In the genomic region with DNA sequence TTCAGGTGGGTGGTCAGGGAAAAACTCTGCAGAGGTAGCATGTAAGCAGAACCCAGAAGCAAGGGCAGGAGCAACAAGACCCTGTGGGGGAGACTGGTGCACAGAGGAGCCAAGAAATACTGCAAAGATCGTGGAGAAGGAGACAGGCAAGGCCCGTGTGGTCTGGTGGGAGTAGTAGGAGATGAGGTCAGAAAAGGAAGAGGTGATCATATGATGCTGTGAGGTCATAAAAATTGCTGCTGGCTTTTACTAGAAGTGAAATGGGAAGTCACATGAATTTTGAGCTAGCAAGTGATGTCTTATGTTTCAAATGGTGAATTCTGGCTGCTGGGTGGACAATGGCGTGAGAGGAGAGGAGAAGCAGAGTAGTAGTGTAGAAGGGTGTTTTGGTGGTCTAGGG, we compare ENCODE assay signal across 17 cellular contexts.
DNase-seq lines count a peak whose midpoint lies in the region; TF ChIP-seq lines count a peak whose summit lies in the region.
"Had no signal": no experiment of that assay in that cellular context is flagged by ENCODE, and none has a peak within 500 bp of the region (broad histone marks: within the 10 kb centered on the region; RNA-seq: fewer than 3 reads in every experiment).

No MANE protein-coding gene starts in this region.

- H3K36me3 Mint-ChIP-seq in activated T-helper 2 cell treated with anti-CD3 and anti-CD28 coated beads, Interferon-gamma antibody, Interleukin-2, Interleukin-4, amounts not matched to agents 10 μg/mL and 5 μg/mL and 100 μg/mL, durations not matched to agents 14 hours and 24 hours and 36 hours (ENCODE audit: low read depth), result no peaks in the 10 kb centered on the region
- H3K36me3 Mint-ChIP-seq: CD8-positive, alpha-beta memory T cell had no signal

- H3K27ac ChIP-seq in HEK293 (ENCODE audit: extremely low read depth, low read depth, low read length) (no peak overlapping the region), RWPE1 (no peak overlapping the region)
- H3K27ac ChIP-seq: BLaER1, C4-2B had no signal

- H3K4me3 Mint-ChIP-seq in activated T-helper 2 cell treated with anti-CD3 and anti-CD28 coated beads, Interferon-gamma antibody, Interleukin-2, Interleukin-4, amounts not matched to agents 10 μg/mL and 5 μg/mL and 100 μg/mL, durations not matched to agents 14 hours and 24 hours and 36 hours (ENCODE audit: low read depth), result no peak overlapping the region
- H3K4me3 Mint-ChIP-seq: B cell; CD4-positive, alpha-beta T cell; CD8-positive, alpha-beta memory T cell had no signal

- intact Hi-C loops in activated T-helper 2 cell treated with anti-CD3 and anti-CD28 coated beads, Interferon-gamma antibody, Interleukin-2, Interleukin-4, amounts not matched to agents 10 μg/mL and 5 μg/mL and 100 μg/mL, durations not matched to agents 14 hours and 24 hours and 36 hours (cut with micrococcal nuclease), result no loop called here

- TF ChIP-seq CTCF in HEK293 (tag by site-specific recombination; IDR thresholded peaks at IDR 0.05) (no peak), choroid plexus epithelial cell (conservative IDR thresholded peaks at IDR 0.05; ENCODE audit: low read depth, low read length) (no peak), RWPE1 (conservative IDR thresholded peaks at IDR 0.05; ENCODE audit: low read depth) (no peak)

- no peaks in the 10 kb centered on the region for H3K4me1 Mint-ChIP-seq in activated T-helper 2 cell treated with anti-CD3 and anti-CD28 coated beads, Interferon-gamma antibody, Interleukin-2, Interleukin-4, amounts not matched to agents 10 μg/mL and 5 μg/mL and 100 μg/mL, durations not matched to agents 14 hours and 24 hours and 36 hours (ENCODE audit: low read depth)
- H3K4me1 Mint-ChIP-seq: B cell; CD8-positive, alpha-beta memory T cell had no signal

- no peaks in the 10 kb centered on the region for H3K9me3 Mint-ChIP-seq in activated T-helper 2 cell treated with anti-CD3 and anti-CD28 coated beads, Interferon-gamma antibody, Interleukin-2, Interleukin-4, amounts not matched to agents 10 μg/mL and 5 μg/mL and 100 μg/mL, durations not matched to agents 14 hours and 24 hours and 36 hours
- H3K9me3 Mint-ChIP-seq: CD4-positive, alpha-beta T cell; CD8-positive, alpha-beta memory T cell had no signal

- no peaks in the 10 kb centered on the region for H3K36me3 ChIP-seq in HEK293 (ENCODE audit: control insufficient read depth in 2 of 2, insufficient read depth in 1 of 2, low read length in 2 of 2)
- H3K36me3 ChIP-seq: BLaER1, HAP-1 had no signal

- POLR2A ChIA-PET in HEK293 (lab: Yijun Ruan, JAX), result no interaction called here
- POLR2A ChIA-PET in RWPE1 (lab: Yijun Ruan, JAX; ENCODE audit: low non-redundant PET), result no interaction called here

- no peak overlapping the region for H3K27ac Mint-ChIP-seq in activated T-helper 2 cell treated with anti-CD3 and anti-CD28 coated beads, Interferon-gamma antibody, Interleukin-2, Interleukin-4, amounts not matched to agents 10 μg/mL and 5 μg/mL and 100 μg/mL, durations not matched to agents 14 hours and 24 hours and 36 hours
- H3K27ac Mint-ChIP-seq: B cell; CD4-positive, alpha-beta T cell had no signal

- DNase-seq in CD1c-positive myeloid dendritic cell (ENCODE audit: extremely low spot score), result peak; percentile 41
- DNase-seq in choroid plexus epithelial cell (ENCODE audit: low read depth), result peak; percentile 61
- no peak for DNase-seq in RWPE1 (ENCODE audit: low spot score)
- no peak for DNase-seq in activated T-helper 2 cell treated with anti-CD3 and anti-CD28 coated beads, Interferon-gamma antibody, Interleukin-2, Interleukin-4, amounts not matched to agents 10 μg/mL and 5 μg/mL and 100 μg/mL, durations not matched to agents 14 hours and 24 hours and 36 hours (ENCODE audit: low spot score)
- no peak for DNase-seq in GM19240 (ENCODE audit: insufficient read length, low spot score)
- DNase-seq: Calu3; CD4-positive, alpha-beta T cell; CD8-positive, alpha-beta memory T cell; DMS53; DMS79 treated with DMSO at 0.1 percent for 48 hours; GF-D8; GOT3 had no signal

- H3K9me3 ChIP-seq in HEK293 (ENCODE audit: control insufficient read depth, insufficient read depth, low read depth, low read length), result no peaks in the 10 kb centered on the region
- H3K9me3 ChIP-seq: BLaER1, HAP-1 had no signal

- no peaks in the 10 kb centered on the region for H3K27me3 Mint-ChIP-seq in activated T-helper 2 cell treated with anti-CD3 and anti-CD28 coated beads, Interferon-gamma antibody, Interleukin-2, Interleukin-4, amounts not matched to agents 10 μg/mL and 5 μg/mL and 100 μg/mL, durations not matched to agents 14 hours and 24 hours and 36 hours (ENCODE audit: low read depth)
- H3K27me3 Mint-ChIP-seq: B cell; CD4-positive, alpha-beta T cell had no signal

- CTCF ChIA-PET in HEK293 (lab: Yijun Ruan, JAX), result interaction anchor here (0.6 to 1.2 kb wide), 2 partner anchors 89 to 1162 kb away, joined by 3 read pairs; no protein-coding TSS in a partner anchor
- CTCF ChIA-PET in RWPE1 (lab: Yijun Ruan, JAX), result no interaction called here

- no peaks in the 10 kb centered on the region for H3K4me1 ChIP-seq in HEK293 (ENCODE audit: control insufficient read depth, insufficient read depth, low read length)
- H3K4me1 ChIP-seq: HAP-1 had no signal

- H3K4me3 ChIP-seq in HEK293 (ENCODE audit: low read depth, low read length) (no peak overlapping the region), choroid plexus epithelial cell (ENCODE audit: low read depth, low read length) (no peak overlapping the region)
- H3K4me3 ChIP-seq: BLaER1, HAP-1 had no signal

TF ChIP-seq in HEK293, 187 proteins besides CTCF, POLR2A, EP300 and RAD21:
- TF ChIP-seq ZNF138 (tag by site-specific recombination; IDR thresholded peaks at IDR 0.05; ENCODE audit: borderline replicate concordance), result no peak
- TF ChIP-seq, protein P1, sequence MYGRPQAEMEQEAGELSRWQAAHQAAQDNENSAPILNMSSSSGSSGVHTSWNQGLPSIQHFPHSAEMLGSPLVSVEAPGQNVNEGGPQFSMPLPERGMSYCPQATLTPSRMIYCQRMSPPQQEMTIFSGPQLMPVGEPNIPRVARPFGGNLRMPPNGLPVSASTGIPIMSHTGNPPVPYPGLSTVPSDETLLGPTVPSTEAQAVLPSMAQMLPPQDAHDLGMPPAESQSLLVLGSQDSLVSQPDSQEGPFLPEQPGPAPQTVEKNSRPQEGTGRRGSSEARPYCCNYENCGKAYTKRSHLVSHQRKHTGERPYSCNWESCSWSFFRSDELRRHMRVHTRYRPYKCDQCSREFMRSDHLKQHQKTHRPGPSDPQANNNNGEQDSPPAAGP (tag by site-specific recombination; IDR thresholded peaks at IDR 0.05), result no peak
- TF ChIP-seq ZNF24 (tag by site-specific recombination; IDR thresholded peaks at IDR 0.05), result no peak
- no peak for TF ChIP-seq ZNF292 (tag by site-specific recombination; IDR thresholded peaks at IDR 0.05; ENCODE audit: borderline replicate concordance, low read depth)
- no peak for TF ChIP-seq ZNF544 (tag by site-specific recombination; IDR thresholded peaks at IDR 0.05)
- TF ChIP-seq, protein P2, sequence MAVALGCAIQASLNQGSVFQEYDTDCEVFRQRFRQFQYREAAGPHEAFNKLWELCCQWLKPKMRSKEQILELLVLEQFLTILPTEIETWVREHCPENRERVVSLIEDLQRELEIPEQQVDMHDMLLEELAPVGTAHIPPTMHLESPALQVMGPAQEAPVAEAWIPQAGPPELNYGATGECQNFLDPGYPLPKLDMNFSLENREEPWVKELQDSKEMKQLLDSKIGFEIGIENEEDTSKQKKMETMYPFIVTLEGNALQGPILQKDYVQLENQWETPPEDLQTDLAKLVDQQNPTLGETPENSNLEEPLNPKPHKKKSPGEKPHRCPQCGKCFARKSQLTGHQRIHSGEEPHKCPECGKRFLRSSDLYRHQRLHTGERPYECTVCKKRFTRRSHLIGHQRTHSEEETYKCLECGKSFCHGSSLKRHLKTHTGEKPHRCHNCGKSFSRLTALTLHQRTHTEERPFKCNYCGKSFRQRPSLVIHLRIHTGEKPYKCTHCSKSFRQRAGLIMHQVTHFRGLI (tag by site-specific recombination; IDR thresholded peaks at IDR 0.05), result no peak
- no peak for TF ChIP-seq ZNF416 (tag by site-specific recombination; IDR thresholded peaks at IDR 0.05)
- no peak for TF ChIP-seq HOXA7 (CRISPR knock-in tag; IDR thresholded peaks at IDR 0.05; ENCODE audit: borderline replicate concordance)
- no peak for TF ChIP-seq ZNF623 (tag by site-specific recombination; IDR thresholded peaks at IDR 0.05)
- TF ChIP-seq, protein P3, sequence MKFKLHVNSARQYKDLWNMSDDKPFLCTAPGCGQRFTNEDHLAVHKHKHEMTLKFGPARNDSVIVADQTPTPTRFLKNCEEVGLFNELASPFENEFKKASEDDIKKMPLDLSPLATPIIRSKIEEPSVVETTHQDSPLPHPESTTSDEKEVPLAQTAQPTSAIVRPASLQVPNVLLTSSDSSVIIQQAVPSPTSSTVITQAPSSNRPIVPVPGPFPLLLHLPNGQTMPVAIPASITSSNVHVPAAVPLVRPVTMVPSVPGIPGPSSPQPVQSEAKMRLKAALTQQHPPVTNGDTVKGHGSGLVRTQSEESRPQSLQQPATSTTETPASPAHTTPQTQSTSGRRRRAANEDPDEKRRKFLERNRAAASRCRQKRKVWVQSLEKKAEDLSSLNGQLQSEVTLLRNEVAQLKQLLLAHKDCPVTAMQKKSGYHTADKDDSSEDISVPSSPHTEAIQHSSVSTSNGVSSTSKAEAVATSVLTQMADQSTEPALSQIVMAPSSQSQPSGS (tag by site-specific recombination; IDR thresholded peaks at IDR 0.05; ENCODE audit: low read depth), result peak; percentile 67; the same call in 1 of the 2 replicates
- peak; percentile 81 for TF ChIP-seq ZBTB21 (tag by site-specific recombination; IDR thresholded peaks at IDR 0.05)
- no peak for TF ChIP-seq ZNF585B (tag by site-specific recombination; IDR thresholded peaks at IDR 0.05)
- peak; percentile 38; the same call in 1 of the 2 replicates for TF ChIP-seq ZNF473 (tag by site-specific recombination; IDR thresholded peaks at IDR 0.05)
TF ChIP-seq in HEK293: peak in this region for 3.

Comparison
In these comparisons a context has a peak if more than half of its experiments do, and no peak if none do; other contexts are left out.
1. DNase-seq: peak in CD1c-positive myeloid dendritic cell (single experiment) and choroid plexus epithelial cell (single experiment); none in RWPE1 (single experiment), activated T-helper 2 cell treated with anti-CD3 and anti-CD28 coated beads, Interferon-gamma antibody, Interleukin-2, Interleukin-4, amounts not matched to agents 10 μg/mL and 5 μg/mL and 100 μg/mL, durations not matched to agents 14 hours and 24 hours and 36 hours (single experiment) and GM19240 (single experiment).